12 cellular contexts compared by ENCODE assay signal in the genomic region with DNA sequence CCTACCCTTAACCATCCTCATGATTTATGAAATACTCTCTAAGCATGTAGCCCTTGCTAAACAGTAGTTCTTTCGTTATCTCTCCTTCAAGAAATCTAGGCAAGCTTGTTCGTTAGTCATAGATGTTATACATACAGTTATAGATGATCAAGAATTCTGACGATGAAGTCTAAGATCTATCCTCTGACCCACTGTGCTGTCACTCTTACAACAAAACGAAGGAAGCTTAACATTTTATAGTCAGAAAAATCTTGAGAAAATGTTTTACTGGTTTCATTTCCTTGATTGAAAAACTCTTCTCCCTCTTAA.
DNase-seq lines count a peak whose midpoint lies in the region; ATAC-seq, FAIRE-seq and TF ChIP-seq lines count a peak whose summit lies in the region.
"Had no signal": no experiment of that assay in that cellular context is flagged by ENCODE, and none has a peak within 500 bp of the region (broad histone marks: within the 10 kb centered on the region; RNA-seq: fewer than 3 reads in every experiment).

No MANE protein-coding gene starts in this region.

- POLR2A ChIA-PET in CD4-positive, alpha-beta T cell (lab: Charles Lee), result no interaction called here

- H3K27me3 Mint-ChIP-seq in CD4-positive, alpha-beta T cell, result no peaks in the 10 kb centered on the region
- no peaks in the 10 kb centered on the region for H3K27me3 Mint-ChIP-seq in brain
- H3K27me3 Mint-ChIP-seq: central memory CD8-positive, alpha-beta T cell had no signal

- no peaks in the 10 kb centered on the region for H3K36me3 ChIP-seq in KMS-11 (ENCODE audit: insufficient read depth)
- no peaks in the 10 kb centered on the region for H3K36me3 ChIP-seq in neutrophil

- no peak for TF ChIP-seq CTCF in CD4-positive, alpha-beta T cell (IDR thresholded peaks at IDR 0.05)
- TF ChIP-seq CTCF in KMS-11 (conservative IDR thresholded peaks at IDR 0.05; ENCODE audit: low read depth, low read length) (no peak), brain (conservative IDR thresholded peaks at IDR 0.05) (no peak), neutrophil (IDR thresholded peaks at IDR 0.05) (no peak)

- no peak overlapping the region for H3K4me3 ChIP-seq in KMS-11 (IDR thresholded peaks at IDR 0.05; ENCODE audit: insufficient read depth, low read depth, low read length)
- H3K4me3 ChIP-seq in neutrophil (ENCODE audit: low read depth in 1 of 2, low read length in 1 of 2), result no peak overlapping the region

- no peaks in the 10 kb centered on the region for H3K9me3 ChIP-seq in CD4-positive, alpha-beta T cell (ENCODE audit: control insufficient read depth, low read length)
- no peaks in the 10 kb centered on the region for H3K9me3 ChIP-seq in neutrophil

- no peak for FAIRE-seq in urothelium cell line (lab: Jason Lieb, UNC)

- no peaks in the 10 kb centered on the region for H3K9me3 Mint-ChIP-seq in CD4-positive, alpha-beta T cell
- no peaks in the 10 kb centered on the region for H3K9me3 Mint-ChIP-seq in brain
- H3K9me3 Mint-ChIP-seq: central memory CD8-positive, alpha-beta T cell had no signal

- ATAC-seq in CD4-positive, alpha-beta T cell (ENCODE audit: poor library complexity), result no peak
- no peak for ATAC-seq in GM21737 (IDR thresholded peaks at IDR 0.05; ENCODE audit: unreplicated experiment)
- ATAC-seq: right cardiac atrium, Right ventricle myocardium inferior had no signal

- peaks cover 9% of the 10 kb centered on the region; the same call in 1 of the 2 replicates for H3K79me2 ChIP-seq in KMS-11 (ENCODE audit: insufficient read depth, low read depth)

- no peak overlapping the region for H3K27ac ChIP-seq in CD4-positive, alpha-beta T cell (ENCODE audit: low read depth, low read length)
- H3K27ac ChIP-seq in KMS-11, result peak overlapping the region; percentile 74; the same call in 1 of the 2 replicates
- H3K27ac ChIP-seq in neutrophil, result peak overlapping the region; percentile 49

- no peaks in the 10 kb centered on the region for H3K27me3 ChIP-seq in CD4-positive, alpha-beta T cell (ENCODE audit: control insufficient read depth, insufficient read depth, low read length)
- H3K27me3 ChIP-seq in KMS-11 (ENCODE audit: insufficient read depth, low read depth) (no peaks in the 10 kb centered on the region), neutrophil (no peaks in the 10 kb centered on the region)

- CTCF ChIA-PET in CD4-positive, alpha-beta T cell (lab: Charles Lee), result interaction anchor here (1.1 to 1.3 kb wide), 2 partner anchors 14 to 29 kb away, joined by 3 read pairs; no protein-coding TSS in a partner anchor

- H4K20me1 ChIP-seq in KMS-11 (ENCODE audit: insufficient read depth), result no peaks in the 10 kb centered on the region

- H3K27ac Mint-ChIP-seq in CD4-positive, alpha-beta T cell, result peak overlapping the region; percentile 64
- peak overlapping the region in 4 of 5 experiments; percentile 13 to 62 (median 34) for H3K27ac Mint-ChIP-seq in brain

- H3K4me2 ChIP-seq in KMS-11, result peak overlapping the region; percentile 95

- H3K4me1 ChIP-seq in KMS-11 (ENCODE audit: low read depth, poor library complexity, severe bottlenecking), result peaks cover 64% of the 10 kb centered on the region
- peaks cover 12 to 23% of the 10 kb centered on the region in 2 experiments for H3K4me1 ChIP-seq in neutrophil (ENCODE audit: control insufficient read depth in 1 of 2, insufficient read depth in 1 of 2, low read depth in 1 of 2, low read length in 1 of 2)

- H3K4me1 Mint-ChIP-seq in CD4-positive, alpha-beta T cell (ENCODE audit: low read depth), result peaks cover 71% of the 10 kb centered on the region
- H3K4me1 Mint-ChIP-seq in brain, result peaks cover 37% of the 10 kb centered on the region

- peak overlapping the region; percentile 32 for H3K4me3 Mint-ChIP-seq in CD4-positive, alpha-beta T cell
- H3K4me3 Mint-ChIP-seq in brain, result peak overlapping the region in 2 of 5 experiments; percentile 2 to 28
- H3K4me3 Mint-ChIP-seq: central memory CD8-positive, alpha-beta T cell had no signal

- no peak overlapping the region for H3K9ac ChIP-seq in KMS-11

- intact Hi-C loops in CD4-positive, alpha-beta T cell (cut with DNase I, micrococcal nuclease), result no loop called here

- no peak overlapping the region for H2AFZ ChIP-seq in KMS-11 (ENCODE audit: low read depth)

- DNase-seq in CD4-positive, alpha-beta T cell, result no peak
- no peak for DNase-seq in urothelium cell line (ENCODE audit: low spot score)
- DNase-seq in NCI-H1417 (lab: John Stamatoyannopoulos, UW), result no peak
- DNase-seq in foreskin melanocyte, result no peak
- DNase-seq: Calu3, right cardiac atrium had no signal

- H3K36me3 Mint-ChIP-seq in CD4-positive, alpha-beta T cell (ENCODE audit: low read depth), result no peaks in the 10 kb centered on the region
- peaks cover 5% of the 10 kb centered on the region for H3K36me3 Mint-ChIP-seq in brain
